Comparison of ENCODE assay signal across 12 cellular contexts in genomic region chr17:36094746-36095145, GRCh38. TPM values are rescaled to one million over a fixed set of nuclear protein-coding genes. Genes with fewer than 3 reads are reported as not detected.
"Had no signal": no experiment of that assay in that cellular context is flagged by ENCODE, and none has a peak within 500 bp of the region (broad histone marks: within the 10 kb centered on the region; RNA-seq: fewer than 3 reads in every experiment).

No MANE protein-coding gene starts in this region.

- ATAC-seq: esophagus mucosa; naive thymus-derived CD4-positive, alpha-beta T cell had no signal

- H3K4me1 Mint-ChIP-seq: activated naive CD4-positive, alpha-beta T cell treated with anti-CD3 and anti-CD28 coated beads, Interleukin-2, amount 10 ng/mL, durations not matched to agents 7 days and 5 days had no signal

- H3K9me3 Mint-ChIP-seq: activated CD4-positive, alpha-beta T cell treated with anti-CD3 and anti-CD28 coated beads, Interleukin-2, amount 10 ng/mL, durations not matched to agents 24 days and 14 days; activated naive CD4-positive, alpha-beta T cell treated with anti-CD3 and anti-CD28 coated beads, Interleukin-2, amount 10 ng/mL, durations not matched to agents 7 days and 5 days; activated T-cell treated with anti-CD3 and anti-CD28 coated beads, Interleukin-2, amount 50 U/mL, for 24 hours had no signal

- H3K4me3 Mint-ChIP-seq: activated CD4-positive, alpha-beta T cell treated with anti-CD3 and anti-CD28 coated beads, Interleukin-2, amount 10 ng/mL, durations not matched to agents 24 days and 14 days; activated naive CD4-positive, alpha-beta T cell treated with anti-CD3 and anti-CD28 coated beads, Interleukin-2, amount 10 ng/mL, durations not matched to agents 7 days and 5 days; activated T-cell treated with anti-CD3 and anti-CD28 coated beads, Interleukin-2, amount 50 U/mL, for 24 hours; naive thymus-derived CD4-positive, alpha-beta T cell had no signal

- DNase-seq: activated CD4-positive, alpha-beta T cell treated with anti-CD3 and anti-CD28 coated beads, Interleukin-2, amount 10 ng/mL, durations not matched to agents 24 days and 14 days; activated CD4-positive, CD25-positive, alpha-beta regulatory T cell; activated naive CD4-positive, alpha-beta T cell treated with anti-CD3 and anti-CD28 coated beads, Interleukin-2, amount 10 ng/mL, durations not matched to agents 7 days and 5 days; activated T-cell treated with anti-CD3 and anti-CD28 coated beads, Interleukin-2, amount 50 U/mL, for 24 hours; amniotic stem cell; left ventricle myocardium inferior; naive thymus-derived CD4-positive, alpha-beta T cell; stimulated activated CD4-positive, alpha-beta T cell treated with anti-CD3 and anti-CD28 coated beads, Interleukin-1b, Interleukin-23, amount 100 ng/mL, for 48 hours; T-helper 2 cell; uterus had no signal

- H3K27ac Mint-ChIP-seq: activated CD4-positive, alpha-beta T cell treated with anti-CD3 and anti-CD28 coated beads, Interleukin-2, amount 10 ng/mL, durations not matched to agents 24 days and 14 days; activated naive CD4-positive, alpha-beta T cell treated with anti-CD3 and anti-CD28 coated beads, Interleukin-2, amount 10 ng/mL, durations not matched to agents 7 days and 5 days had no signal

- H3K36me3 Mint-ChIP-seq: activated naive CD4-positive, alpha-beta T cell treated with anti-CD3 and anti-CD28 coated beads, Interleukin-2, amount 10 ng/mL, durations not matched to agents 7 days and 5 days; naive thymus-derived CD4-positive, alpha-beta T cell had no signal

RNA-seq across cellular contexts. Expression of gene CCL3, which starts 4.8 kb away (rescaled TPM):
- polyA plus RNA-seq: keratinocyte; naive thymus-derived CD4-positive, alpha-beta T cell had no signal

RNA-seq across cellular contexts. Expression of gene CCL4, which starts 8.9 kb away (rescaled TPM):
- polyA plus RNA-seq: keratinocyte had no signal

RNA-seq across cellular contexts. Expression of gene CCL18, which starts 30.7 kb away (rescaled TPM):
- polyA plus RNA-seq: keratinocyte; naive thymus-derived CD4-positive, alpha-beta T cell had no signal
